22 cellular contexts compared by ENCODE assay signal in the genomic region with DNA sequence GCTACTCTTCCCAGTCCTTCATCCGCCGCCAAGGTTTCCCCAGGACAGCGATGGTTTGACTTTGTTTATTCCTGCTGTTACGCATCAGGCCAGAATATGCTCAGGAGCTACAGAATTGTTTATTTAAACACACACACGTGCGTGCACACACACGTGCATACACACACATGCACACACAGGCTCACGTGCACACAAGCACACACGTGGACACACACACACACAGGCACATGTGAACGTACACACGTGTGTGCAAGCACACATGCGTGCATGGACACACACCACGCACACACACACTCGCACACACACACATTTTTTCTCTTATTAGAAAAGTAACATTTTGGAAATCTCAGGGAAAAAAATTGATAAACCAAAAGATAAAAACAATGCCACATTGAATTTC.
"Had no signal": no experiment of that assay in that cellular context is flagged by ENCODE, and none has a peak within 500 bp of the region (broad histone marks: within the 10 kb centered on the region; RNA-seq: fewer than 3 reads in every experiment).

No MANE protein-coding gene starts in this region.

- H3K4me2 ChIP-seq: neural progenitor cell had no signal

- DNase-seq: activated CD4-positive, CD25-positive, alpha-beta regulatory T cell treated with anti-CD3 and anti-CD28 coated beads, Interleukin-2, amount 50 U/mL, for 72 hours; activated CD8-positive, alpha-beta memory T cell treated with anti-CD3 and anti-CD28 coated beads for 24 hours; activated CD8-positive, alpha-beta memory T cell treated with anti-CD3 and anti-CD28 coated beads, Interleukin-2, amount 50 U/mL, for 4 hours; activated naive CD4-positive, alpha-beta T cell; activated naive CD8-positive, alpha-beta T cell treated with anti-CD3 and anti-CD28 coated beads for 36 hours; activated T-cell treated with anti-CD3 and anti-CD28 coated beads, Interleukin-2, amount 50 U/mL, for 24 hours; central memory CD4-positive, alpha-beta T cell; dorsolateral prefrontal cortex; effector memory CD8-positive, alpha-beta T cell; gastrocnemius medialis; kidney glomerular epithelial cell; left lung; naive thymus-derived CD8-positive, alpha-beta T cell; stimulated activated CD4-positive, alpha-beta T cell treated with anti-CD3 and anti-CD28 coated beads, Interleukin-4, amount 100 ng/mL, for 24 hours; thyroid gland; WERI-Rb-1 had no signal

- H3K4me3 ChIP-seq: dorsolateral prefrontal cortex, esophagus muscularis mucosa, gastrocnemius medialis, left lung, lung, neural progenitor cell, thyroid gland had no signal

- H3K27me3 Mint-ChIP-seq: progenitor cell of endocrine pancreas had no signal

- H3K9ac ChIP-seq: neural progenitor cell had no signal

- H3K9me3 Mint-ChIP-seq: activated naive CD8-positive, alpha-beta T cell treated with anti-CD3 and anti-CD28 coated beads for 36 hours; activated T-cell treated with anti-CD3 and anti-CD28 coated beads, Interleukin-2, amount 50 U/mL, for 24 hours; activated T-helper 17 cell treated with anti-CD3 and anti-CD28 coated beads, Interleukin-2, amount 50 U/mL, for 72 hours; effector memory CD8-positive, alpha-beta T cell; naive thymus-derived CD8-positive, alpha-beta T cell; stimulated activated naive CD8-positive, alpha-beta T cell treated with anti-CD3 and anti-CD28 coated beads, Interleukin-15, Interleukin-2, amounts not matched to agents 100 ng/mL and 50 ng/mL, for 24 hours had no signal

- H3K9me3 ChIP-seq: esophagus muscularis mucosa, gastrocnemius medialis, left lung, thyroid gland had no signal

- ATAC-seq: activated T-helper 17 cell treated with anti-CD3 and anti-CD28 coated beads, Interleukin-2, amount 50 U/mL, for 72 hours; gastrocnemius medialis; naive thymus-derived CD8-positive, alpha-beta T cell had no signal

- H3K27ac Mint-ChIP-seq: activated naive CD8-positive, alpha-beta T cell treated with anti-CD3 and anti-CD28 coated beads for 36 hours; activated T-cell treated with anti-CD3 and anti-CD28 coated beads, Interleukin-2, amount 50 U/mL, for 24 hours; activated T-helper 17 cell treated with anti-CD3 and anti-CD28 coated beads, Interleukin-2, amount 50 U/mL, for 72 hours; neural progenitor cell; progenitor cell of endocrine pancreas; stimulated activated naive CD8-positive, alpha-beta T cell treated with anti-CD3 and anti-CD28 coated beads, Interleukin-15, Interleukin-2, amounts not matched to agents 100 ng/mL and 50 ng/mL, for 24 hours had no signal

- H3K4me1 ChIP-seq: esophagus muscularis mucosa, gastrocnemius medialis, left lung, neural progenitor cell, thyroid gland had no signal

- H3K4me3 Mint-ChIP-seq: activated naive CD8-positive, alpha-beta T cell treated with anti-CD3 and anti-CD28 coated beads for 36 hours; activated T-cell treated with anti-CD3 and anti-CD28 coated beads, Interleukin-2, amount 50 U/mL, for 24 hours; activated T-helper 17 cell treated with anti-CD3 and anti-CD28 coated beads, Interleukin-2, amount 50 U/mL, for 72 hours; effector memory CD8-positive, alpha-beta T cell; naive thymus-derived CD8-positive, alpha-beta T cell; neural progenitor cell; stimulated activated naive CD8-positive, alpha-beta T cell treated with anti-CD3 and anti-CD28 coated beads, Interleukin-15, Interleukin-2, amounts not matched to agents 100 ng/mL and 50 ng/mL, for 24 hours had no signal

- H3K36me3 ChIP-seq: esophagus muscularis mucosa, gastrocnemius medialis, left lung, neural progenitor cell, thyroid gland, WERI-Rb-1 had no signal

- H3K36me3 Mint-ChIP-seq: activated naive CD8-positive, alpha-beta T cell treated with anti-CD3 and anti-CD28 coated beads for 36 hours; neural progenitor cell had no signal

- H3K4me1 Mint-ChIP-seq: activated T-helper 17 cell treated with anti-CD3 and anti-CD28 coated beads, Interleukin-2, amount 50 U/mL, for 72 hours; neural progenitor cell had no signal

- H3K27ac ChIP-seq: dorsolateral prefrontal cortex, esophagus muscularis mucosa, gastrocnemius medialis, neural progenitor cell, thyroid gland, WERI-Rb-1 had no signal

- H3K27me3 ChIP-seq: dorsolateral prefrontal cortex, esophagus muscularis mucosa, gastrocnemius medialis, left lung, neural progenitor cell, thyroid gland had no signal
